Comparison of ENCODE assay signal across 8 cellular contexts in genomic region chr2:128232965-128233789, GRCh38.
DNase-seq lines count a peak whose midpoint lies in the region; ATAC-seq and TF ChIP-seq lines count a peak whose summit lies in the region.

No MANE protein-coding gene starts in this region.

- H3K9me3 Mint-ChIP-seq in activated CD4-positive, alpha-beta T cell treated with anti-CD3 and anti-CD28 coated beads, Interleukin-2, amount 10 ng/mL, durations not matched to agents 7 days and 5 days: no peaks in the 10 kb centered on the region

- CTCF ChIA-PET in activated CD4-positive, alpha-beta T cell treated with anti-CD3 and anti-CD28 coated beads, Interleukin-2, amount 10 ng/mL, durations not matched to agents 7 days and 5 days (lab: Charles Lee): interaction anchor here (0.9 kb wide), 1 partner anchor 12 kb away, joined by 3 read pairs; no protein-coding TSS in a partner anchor

- POLR2A ChIA-PET in activated CD4-positive, alpha-beta T cell treated with anti-CD3 and anti-CD28 coated beads, Interleukin-2, amount 10 ng/mL, durations not matched to agents 7 days and 5 days (lab: Charles Lee): no interaction called here

- DNase-seq in AG09319 (ENCODE audit: extremely low read depth, low read depth) (peak; percentile 23), NCI-H446 treated with DMSO at 0.1 percent for 48 hours (lab: John Stamatoyannopoulos, UW) (peak; percentile 22), cortex of kidney (lab: John Stamatoyannopoulos, UW) (peak; percentile 76), left kidney (ENCODE audit: low read depth, low spot score) (peak; percentile 93)
- peak; percentile 87 for DNase-seq in activated CD4-positive, alpha-beta T cell treated with anti-CD3 and anti-CD28 coated beads, Interleukin-2, amount 10 ng/mL, durations not matched to agents 7 days and 5 days
- peak; percentile 74 to 85 for DNase-seq in stimulated activated CD4-positive, alpha-beta T cell treated with anti-CD3 and anti-CD28 coated beads, Interleukin-1b, Interleukin-23, amount 100 ng/mL, for 4 hours (ENCODE audit: low read depth in 2 of 2)

- peaks cover 6% of the 10 kb centered on the region for H3K4me1 Mint-ChIP-seq in activated CD4-positive, alpha-beta T cell treated with anti-CD3 and anti-CD28 coated beads, Interleukin-2, amount 10 ng/mL, durations not matched to agents 7 days and 5 days

- TF ChIP-seq CTCF in AG09319 (IDR thresholded peaks at IDR 0.05; ENCODE audit: low read depth, low read length): peak; percentile 94

- peaks cover 7% of the 10 kb centered on the region for H3K27me3 Mint-ChIP-seq in activated CD4-positive, alpha-beta T cell treated with anti-CD3 and anti-CD28 coated beads, Interleukin-2, amount 10 ng/mL, durations not matched to agents 7 days and 5 days

- H3K4me3 Mint-ChIP-seq in activated CD4-positive, alpha-beta T cell treated with anti-CD3 and anti-CD28 coated beads, Interleukin-2, amount 10 ng/mL, durations not matched to agents 7 days and 5 days: peak overlapping the region; percentile 77

- ATAC-seq in GM18907 (IDR thresholded peaks at IDR 0.05; ENCODE audit: unreplicated experiment) (peak; percentile 98), HG03159 (IDR thresholded peaks at IDR 0.05; ENCODE audit: unreplicated experiment) (peak; percentile 99)

- H3K36me3 Mint-ChIP-seq in activated CD4-positive, alpha-beta T cell treated with anti-CD3 and anti-CD28 coated beads, Interleukin-2, amount 10 ng/mL, durations not matched to agents 7 days and 5 days (ENCODE audit: low read depth): no peaks in the 10 kb centered on the region

- H3K27ac Mint-ChIP-seq in activated CD4-positive, alpha-beta T cell treated with anti-CD3 and anti-CD28 coated beads, Interleukin-2, amount 10 ng/mL, durations not matched to agents 7 days and 5 days: no peak overlapping the region

Comparison
In these comparisons a context has a peak if more than half of its experiments do, and no peak if none do; other contexts are left out.
1. Peak in every context shown above with its lines: DNase-seq and ATAC-seq.
2. DNase-seq: peak in every context shown above with its lines; median percentile 93 in left kidney; 87 in activated CD4-positive, alpha-beta T cell treated with anti-CD3 and anti-CD28 coated beads, Interleukin-2, amount 10 ng/mL, durations not matched to agents 7 days and 5 days; 80 in stimulated activated CD4-positive, alpha-beta T cell treated with anti-CD3 and anti-CD28 coated beads, Interleukin-1b, Interleukin-23, amount 100 ng/mL, for 4 hours; 76 in cortex of kidney; 23 in AG09319; 22 in NCI-H446 treated with DMSO at 0.1 percent for 48 hours.